In genomic region chr11:71901137-71901536, GRCh38 we compare ENCODE assay signal across 11 cellular contexts. TPM values are rescaled to one million over a fixed set of nuclear protein-coding genes. Genes with fewer than 3 reads are reported as not detected.
"Had no signal": no experiment of that assay in that cellular context is flagged by ENCODE, and none has a peak within 500 bp of the region (broad histone marks: within the 10 kb centered on the region; RNA-seq: fewer than 3 reads in every experiment).

No MANE protein-coding gene starts in this region.

RNA-seq across cellular contexts. Expression of gene DEFB131B, which starts 22.9 kb away (rescaled TPM):
- total RNA-seq: activated CD4-positive, alpha-beta memory T cell treated with anti-CD3 and anti-CD28 coated beads for 36 hours; activated naive CD4-positive, alpha-beta T cell treated with anti-CD3 and anti-CD28 coated beads, Interleukin-2, amount 50 U/mL, for 72 hours; activated T-cell treated with anti-CD3 and anti-CD28 coated beads, Interleukin-2, amount 50 U/mL, for 4 hours; frontal cortex; heart right ventricle; kidney; left ventricle myocardium inferior; ovary; vagina had no signal
- polyA plus RNA-seq: heart right ventricle, neural cell, ovary, small intestine had no signal
